1 cellular context compared by ENCODE assay signal in genomic region chr1:16716691-16717173, GRCh38.
TF ChIP-seq lines count a peak whose summit lies in the region.

No MANE protein-coding gene starts in this region.

TF ChIP-seq in GM23338, 12 proteins besides CTCF, POLR2A, EP300 and RAD21 (continued from another document):
- TF ChIP-seq ETS1 (IDR thresholded peaks at IDR 0.05): no peak
- TF ChIP-seq, protein P1, sequence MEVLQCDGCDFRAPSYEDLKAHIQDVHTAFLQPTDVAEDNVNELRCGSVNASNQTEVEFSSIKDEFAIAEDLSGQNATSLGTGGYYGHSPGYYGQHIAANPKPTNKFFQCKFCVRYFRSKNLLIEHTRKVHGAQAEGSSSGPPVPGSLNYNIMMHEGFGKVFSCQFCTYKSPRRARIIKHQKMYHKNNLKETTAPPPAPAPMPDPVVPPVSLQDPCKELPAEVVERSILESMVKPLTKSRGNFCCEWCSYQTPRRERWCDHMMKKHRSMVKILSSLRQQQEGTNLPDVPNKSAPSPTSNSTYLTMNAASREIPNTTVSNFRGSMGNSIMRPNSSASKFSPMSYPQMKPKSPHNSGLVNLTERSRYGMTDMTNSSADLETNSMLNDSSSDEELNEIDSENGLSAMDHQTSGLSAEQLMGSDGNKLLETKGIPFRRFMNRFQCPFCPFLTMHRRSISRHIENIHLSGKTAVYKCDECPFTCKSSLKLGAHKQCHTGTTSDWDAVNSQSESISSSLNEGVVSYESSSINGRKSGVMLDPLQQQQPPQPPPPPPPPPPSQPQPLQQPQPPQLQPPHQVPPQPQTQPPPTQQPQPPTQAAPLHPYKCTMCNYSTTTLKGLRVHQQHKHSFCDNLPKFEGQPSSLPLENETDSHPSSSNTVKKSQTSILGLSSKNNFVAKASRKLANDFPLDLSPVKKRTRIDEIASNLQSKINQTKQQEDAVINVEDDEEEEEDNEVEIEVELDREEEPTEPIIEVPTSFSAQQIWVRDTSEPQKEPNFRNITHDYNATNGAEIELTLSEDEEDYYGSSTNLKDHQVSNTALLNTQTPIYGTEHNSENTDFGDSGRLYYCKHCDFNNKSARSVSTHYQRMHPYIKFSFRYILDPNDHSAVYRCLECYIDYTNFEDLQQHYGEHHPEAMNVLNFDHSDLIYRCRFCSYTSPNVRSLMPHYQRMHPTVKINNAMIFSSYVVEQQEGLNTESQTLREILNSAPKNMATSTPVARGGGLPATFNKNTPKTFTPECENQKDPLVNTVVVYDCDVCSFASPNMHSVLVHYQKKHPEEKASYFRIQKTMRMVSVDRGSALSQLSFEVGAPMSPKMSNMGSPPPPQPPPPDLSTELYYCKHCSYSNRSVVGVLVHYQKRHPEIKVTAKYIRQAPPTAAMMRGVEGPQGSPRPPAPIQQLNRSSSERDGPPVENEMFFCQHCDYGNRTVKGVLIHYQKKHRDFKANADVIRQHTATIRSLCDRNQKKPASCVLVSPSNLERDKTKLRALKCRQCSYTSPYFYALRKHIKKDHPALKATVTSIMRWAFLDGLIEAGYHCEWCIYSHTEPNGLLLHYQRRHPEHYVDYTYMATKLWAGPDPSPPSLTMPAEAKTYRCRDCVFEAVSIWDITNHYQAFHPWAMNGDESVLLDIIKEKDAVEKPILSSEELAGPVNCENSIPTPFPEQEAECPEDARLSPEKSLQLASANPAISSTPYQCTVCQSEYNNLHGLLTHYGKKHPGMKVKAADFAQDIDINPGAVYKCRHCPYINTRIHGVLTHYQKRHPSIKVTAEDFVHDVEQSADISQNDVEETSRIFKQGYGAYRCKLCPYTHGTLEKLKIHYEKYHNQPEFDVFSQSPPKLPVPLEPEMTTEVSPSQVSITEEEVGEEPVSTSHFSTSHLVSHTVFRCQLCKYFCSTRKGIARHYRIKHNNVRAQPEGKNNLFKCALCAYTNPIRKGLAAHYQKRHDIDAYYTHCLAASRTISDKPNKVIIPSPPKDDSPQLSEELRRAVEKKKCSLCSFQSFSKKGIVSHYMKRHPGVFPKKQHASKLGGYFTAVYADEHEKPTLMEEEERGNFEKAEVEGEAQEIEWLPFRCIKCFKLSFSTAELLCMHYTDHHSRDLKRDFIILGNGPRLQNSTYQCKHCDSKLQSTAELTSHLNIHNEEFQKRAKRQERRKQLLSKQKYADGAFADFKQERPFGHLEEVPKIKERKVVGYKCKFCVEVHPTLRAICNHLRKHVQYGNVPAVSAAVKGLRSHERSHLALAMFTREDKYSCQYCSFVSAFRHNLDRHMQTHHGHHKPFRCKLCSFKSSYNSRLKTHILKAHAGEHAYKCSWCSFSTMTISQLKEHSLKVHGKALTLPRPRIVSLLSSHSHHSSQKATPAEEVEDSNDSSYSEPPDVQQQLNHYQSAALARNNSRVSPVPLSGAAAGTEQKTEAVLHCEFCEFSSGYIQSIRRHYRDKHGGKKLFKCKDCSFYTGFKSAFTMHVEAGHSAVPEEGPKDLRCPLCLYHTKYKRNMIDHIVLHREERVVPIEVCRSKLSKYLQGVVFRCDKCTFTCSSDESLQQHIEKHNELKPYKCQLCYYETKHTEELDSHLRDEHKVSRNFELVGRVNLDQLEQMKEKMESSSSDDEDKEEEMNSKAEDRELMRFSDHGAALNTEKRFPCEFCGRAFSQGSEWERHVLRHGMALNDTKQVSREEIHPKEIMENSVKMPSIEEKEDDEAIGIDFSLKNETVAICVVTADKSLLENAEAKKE (CRISPR knock-in tag; IDR thresholded peaks at IDR 0.05): no peak
- no peak for TF ChIP-seq ZNF114 (CRISPR knock-in tag; IDR thresholded peaks at IDR 0.05)
- TF ChIP-seq CREB1 (CRISPR knock-in tag; IDR thresholded peaks at IDR 0.05; ENCODE audit: low read depth): no peak
- no peak for TF ChIP-seq POLR2AphosphoS5 (IDR thresholded peaks at IDR 0.05; ENCODE audit: low read depth)
- TF ChIP-seq EZH2 (IDR thresholded peaks at IDR 0.05; ENCODE audit: low read depth, unreplicated experiment): no peak
- TF ChIP-seq EZH2phosphoT487 (IDR thresholded peaks at IDR 0.05; ENCODE audit: unreplicated experiment): no peak
